In genomic region chr3:139534444-139534812, GRCh38 we compare ENCODE assay signal across 8 cellular contexts. TPM values are rescaled to one million over a fixed set of nuclear protein-coding genes. Genes with fewer than 3 reads are reported as not detected.
A peak's percentile ranks its signal among the peaks of the same experiment; 100 is the strongest.
DNase-seq lines count a peak whose midpoint lies in the region; ATAC-seq and TF ChIP-seq lines count a peak whose summit lies in the region.

No MANE protein-coding gene starts in this region.

- TF ChIP-seq EP300 in transverse colon (IDR thresholded peaks at IDR 0.05; ENCODE audit: low read depth), result no peak

- in situ Hi-C loops in transverse colon (cut with MboI; ENCODE audit: low pct_ligation_motif_present in 1 of 4, low pct_unique_long_range_greater_than_20kb in 1 of 4, low sequenced_read_pairs in 3 of 4), result no loop called here

- TF ChIP-seq CTCF in foreskin keratinocyte (conservative IDR thresholded peaks at IDR 0.05) (no peak), transverse colon (IDR thresholded peaks at IDR 0.05) (no peak)

- peak overlapping the region; percentile 87 for H3K27ac ChIP-seq in foreskin keratinocyte
- peak overlapping the region; percentile 48 to 72 (median 60) for H3K27ac ChIP-seq in transverse colon

- DNase-seq in EH (ENCODE audit: low read depth) (peak; percentile 41), OCI-M1 (lab: John Stamatoyannopoulos, UW) (peak; percentile 27), foreskin keratinocyte (peak; percentile 78 to 92), transverse colon (peak; percentile 43), middle frontal gyrus (ENCODE audit: extremely low spot score, low spot score) (no peak), AML-193 (lab: John Stamatoyannopoulos, UW) (no peak)
- no peak for DNase-seq in activated CD4-positive, alpha-beta T cell treated with anti-CD3 and anti-CD28 coated beads for 4 hours

- H3K36me3 ChIP-seq in transverse colon, result no peaks in the 10 kb centered on the region

- intact Hi-C loops in transverse colon (cut with DNase I; ENCODE audit: low total_unique reads), result no loop called here

- no peaks in the 10 kb centered on the region for H3K9me3 ChIP-seq in transverse colon

- ATAC-seq in HG03108 (IDR thresholded peaks at IDR 0.05; ENCODE audit: unreplicated experiment) (peak; percentile 79), foreskin keratinocyte (peak; percentile 80)

- H3K4me1 ChIP-seq in foreskin keratinocyte (peaks cover 36% of the 10 kb centered on the region), transverse colon (peaks cover 0 to 31% (median 10%) of the 10 kb centered on the region in 4 donors)

- 80 to 84% methylated on average over 1 of the region's 1 CpG for WGBS in transverse colon (ENCODE audit: low coverage in 1 of 2), 2 donors

- H3K27me3 ChIP-seq in foreskin keratinocyte (no peaks in the 10 kb centered on the region), transverse colon (peaks cover 13% of the 10 kb centered on the region)

- H3K4me3 ChIP-seq in transverse colon, result no peak overlapping the region

- TF ChIP-seq POLR2A in transverse colon (IDR thresholded peaks at IDR 0.05), result no peak

RNA-seq across cellular contexts. Expression of gene RBP1, which starts 5.1 kb away (rescaled TPM):
- 37.5 and 137 TPM in 2 replicates for total RNA-seq in foreskin keratinocyte
- polyA plus RNA-seq in foreskin keratinocyte, result 59.8 and 303 TPM in 2 replicates
- 1 to 10 TPM in 2 of 4 donors, not detected in 2; 2.7 to 6.4 TPM for total RNA-seq in transverse colon

RNA-seq across cellular contexts. Expression of gene RBP2, which starts 58.1 kb away (rescaled TPM):
- not detected in 2 replicates for total RNA-seq in foreskin keratinocyte
- polyA plus RNA-seq in foreskin keratinocyte, result not detected in 2 replicates
- total RNA-seq in transverse colon, result 1 to 10 TPM in 1 of 4 donors, not detected in 3; 3.4 TPM

Comparison
In these comparisons a context has a peak if more than half of its experiments do, and no peak if none do; other contexts are left out.
1. DNase-seq: peak in EH (single experiment), OCI-M1 (single experiment), foreskin keratinocyte (2 of 2) and transverse colon (single experiment); none in middle frontal gyrus (single experiment), AML-193 (0 of 2) and activated CD4-positive, alpha-beta T cell treated with anti-CD3 and anti-CD28 coated beads for 4 hours (0 of 2).